14 cellular contexts compared by ENCODE assay signal in the genomic region with DNA sequence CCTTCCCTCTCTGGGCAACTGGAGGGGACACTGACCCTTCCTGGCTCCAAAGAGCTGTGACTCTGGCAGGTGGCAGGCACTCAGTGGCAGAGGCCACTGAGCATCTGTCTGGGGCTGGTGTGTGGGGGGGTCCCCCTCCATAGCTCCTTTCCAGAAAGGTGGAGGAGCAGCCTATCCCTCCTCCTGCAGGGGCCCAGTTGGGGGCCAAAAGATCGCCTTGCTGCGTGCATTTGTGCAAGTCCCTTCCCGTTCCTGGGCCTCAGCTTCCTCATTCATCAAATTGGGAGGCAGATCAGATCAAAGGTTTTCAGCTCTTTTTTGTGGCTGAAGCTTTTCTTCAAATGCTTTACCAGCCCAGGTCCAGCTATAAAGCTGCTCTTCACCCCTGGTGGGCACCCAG.
"Had no signal": no experiment of that assay in that cellular context is flagged by ENCODE, and none has a peak within 500 bp of the region (broad histone marks: within the 10 kb centered on the region; RNA-seq: fewer than 3 reads in every experiment).

No MANE protein-coding gene starts in this region.

- FAIRE-seq: colon, endothelial cell of umbilical vein had no signal

- DNase-seq: foreskin keratinocyte; immature natural killer cell; left cardiac atrium; mucosa of descending colon; natural killer cell; occipital lobe; stimulated activated CD4-positive, alpha-beta T cell treated with anti-CD3 and anti-CD28 coated beads, Interleukin-1b, Interleukin-23, amount 100 ng/mL, for 48 hours; stimulated activated naive CD8-positive, alpha-beta T cell treated with anti-CD3 and anti-CD28 coated beads, Interleukin-15, Interleukin-2, amounts not matched to agents 100 U/mL and 50 U/mL, for 24 hours; T1000 had no signal

- H3K27me3 ChIP-seq: right lobe of liver, upper lobe of right lung had no signal

- H3K4me1 ChIP-seq: foreskin keratinocyte, psoas muscle had no signal

- H3K27ac ChIP-seq: foreskin keratinocyte, psoas muscle, right lobe of liver, upper lobe of right lung had no signal

- H3K9me3 ChIP-seq: mucosa of descending colon, psoas muscle, right lobe of liver, upper lobe of right lung had no signal

- H3K36me3 ChIP-seq: right lobe of liver, upper lobe of right lung had no signal

- H3K4me3 ChIP-seq: mucosa of descending colon, psoas muscle, right lobe of liver, upper lobe of right lung had no signal
